Comparison of ENCODE assay signal across 8 cellular contexts in the genomic region with DNA sequence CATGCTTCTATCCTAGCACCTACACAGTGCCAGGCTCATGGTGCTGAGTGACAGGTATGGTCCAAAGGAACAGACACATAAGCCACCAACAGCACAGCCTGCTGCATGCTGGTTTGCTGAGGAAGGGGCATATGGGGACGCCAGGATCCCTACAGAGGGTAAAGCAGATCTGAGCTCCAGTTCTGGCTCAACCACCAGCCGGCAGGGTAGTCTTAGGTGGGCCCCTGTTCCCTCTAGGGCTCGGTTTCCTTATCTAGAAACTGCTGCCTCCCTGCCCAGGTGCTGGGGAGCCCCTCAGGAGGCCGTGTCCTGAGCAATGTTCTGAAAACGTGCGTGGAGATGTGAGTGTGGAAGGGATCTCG. TPM values are rescaled to one million over a fixed set of nuclear protein-coding genes. Genes with fewer than 3 reads are reported as not detected.
DNase-seq lines count a peak whose midpoint lies in the region; FAIRE-seq and TF ChIP-seq lines count a peak whose summit lies in the region.

No MANE protein-coding gene starts in this region.

- H3K27me3 ChIP-seq in BE2C (no peaks in the 10 kb centered on the region), endothelial cell of umbilical vein (ENCODE audit: control insufficient read depth in 2 of 2, insufficient read depth in 2 of 2, low read length in 2 of 2) (no peaks in the 10 kb centered on the region), osteoblast (ENCODE audit: insufficient read depth, low read length) (no peaks in the 10 kb centered on the region), MM.1S (replicated peaks; ENCODE audit: insufficient read depth, low read length) (no peaks in the 10 kb centered on the region)

- H3K4me2 ChIP-seq in endothelial cell of umbilical vein (ENCODE audit: insufficient read depth, low read length): no peak overlapping the region
- peak overlapping the region; percentile 57 for H3K4me2 ChIP-seq in osteoblast (ENCODE audit: insufficient read depth, low read length)
- no peak overlapping the region for H3K4me2 ChIP-seq in MM.1S (ENCODE audit: low read depth, low read length)

- H4K20me1 ChIP-seq in endothelial cell of umbilical vein (replicated peaks; ENCODE audit: control insufficient read depth, extremely low read depth, insufficient read depth, low read length): no peaks in the 10 kb centered on the region
- no peaks in the 10 kb centered on the region for H4K20me1 ChIP-seq in osteoblast (ENCODE audit: insufficient read depth, low read length)
- no peaks in the 10 kb centered on the region for H4K20me1 ChIP-seq in MM.1S (ENCODE audit: insufficient read depth, low read length)

- POLR2A ChIA-PET in RWPE1 (lab: Yijun Ruan, JAX; ENCODE audit: low non-redundant PET): interaction anchor here (0.9 kb wide), 1 partner anchor 14 kb away, joined by 3 read pairs; no protein-coding TSS in a partner anchor
- POLR2A ChIA-PET in endothelial cell of umbilical vein (lab: Charles Lee): interaction anchor here (1.0 to 2.0 kb wide), 7 partner anchors 14 to 133 kb away, joined by 3 to 9 read pairs (median 6); partner anchors contain the start of gene SRSF1

- DNase-seq in BE2C: no peak
- no peak for DNase-seq in RWPE1 (ENCODE audit: low spot score)
- no peak for DNase-seq in endothelial cell of umbilical vein (ENCODE audit: low read depth, low spot score)
- peak; percentile 80 for DNase-seq in osteoblast (ENCODE audit: insufficient read length, low spot score, missing footprints)
- no peak for DNase-seq in pons (ENCODE audit: low spot score)
- DNase-seq in hepatic stellate cell (ENCODE audit: low spot score): no peak
- no peak for DNase-seq in GDM1 (lab: John Stamatoyannopoulos, UW)
- no peak for DNase-seq in MM.1S

- H3K36me3 ChIP-seq in BE2C (no peaks in the 10 kb centered on the region), endothelial cell of umbilical vein (ENCODE audit: control insufficient read depth in 2 of 2, extremely low read depth in 1 of 2, insufficient read depth in 2 of 2, low read length in 2 of 2) (peaks cover 0 to 2% of the 10 kb centered on the region in 2 experiments), osteoblast (ENCODE audit: insufficient read depth, low read length) (peaks cover 36% of the 10 kb centered on the region), MM.1S (replicated peaks; ENCODE audit: insufficient read depth, low read length) (no peaks in the 10 kb centered on the region)

- intact Hi-C loops in endothelial cell of umbilical vein (cut with micrococcal nuclease): no loop called here

- H3K27ac ChIP-seq in RWPE1 (peak overlapping the region; percentile 97), endothelial cell of umbilical vein (ENCODE audit: insufficient read depth, low read depth, low read length) (peak overlapping the region; percentile 82), osteoblast (ENCODE audit: low read depth, low read length) (peak overlapping the region; percentile 97), MM.1S (ENCODE audit: low read length) (no peak overlapping the region)

- H3K9me1 ChIP-seq in endothelial cell of umbilical vein (replicated peaks; ENCODE audit: control insufficient read depth, extremely low read depth, insufficient read depth, low read length): no peaks in the 10 kb centered on the region

- H3K79me2 ChIP-seq in endothelial cell of umbilical vein (ENCODE audit: control insufficient read depth, insufficient read depth, low read length) (no peaks in the 10 kb centered on the region), osteoblast (ENCODE audit: insufficient read depth, low read length) (peaks cover 2% of the 10 kb centered on the region), MM.1S (ENCODE audit: low read length) (no peaks in the 10 kb centered on the region)

- TF ChIP-seq POLR2A in endothelial cell of umbilical vein (IDR thresholded peaks at IDR 0.05; ENCODE audit: low read depth, low read length): no peak

- no peak for FAIRE-seq in endothelial cell of umbilical vein (lab: Jason Lieb, UNC)

- no peaks in the 10 kb centered on the region for H3K9me2 ChIP-seq in MM.1S (replicated peaks; ENCODE audit: insufficient read depth, low read length)

- dilution Hi-C loops in endothelial cell of umbilical vein (cut with MboI; ENCODE audit: extremely low pct_ligation_motif_present, low sequenced_read_pairs): loop anchor here (25.0 kb wide), 1 partner anchor 113 kb away; the partner anchor contains the start of gene VEZF1

- H3K4me1 ChIP-seq in BE2C (peaks cover 18% of the 10 kb centered on the region), endothelial cell of umbilical vein (ENCODE audit: control insufficient read depth, extremely low read depth, insufficient read depth, low read length) (peaks cover 57% of the 10 kb centered on the region), osteoblast (ENCODE audit: insufficient read depth, low read length) (peaks cover 55% of the 10 kb centered on the region), MM.1S (ENCODE audit: low read length) (peaks cover 30% of the 10 kb centered on the region)

- TSS peak; percentile 54 for BruUV-seq in endothelial cell of umbilical vein (replicated peaks; lab: Mats Ljungman, UMichigan)

- H2AFZ ChIP-seq in endothelial cell of umbilical vein (ENCODE audit: low read depth, low read length) (no peak overlapping the region), osteoblast (ENCODE audit: low read length) (peak overlapping the region; percentile 60), MM.1S (ENCODE audit: low read length) (no peak overlapping the region)

- TF ChIP-seq CTCF in BE2C (IDR thresholded peaks at IDR 0.05; ENCODE audit: low read depth, low read length): no peak
- TF ChIP-seq CTCF in RWPE1 (conservative IDR thresholded peaks at IDR 0.05; ENCODE audit: low read depth): no peak
- TF ChIP-seq CTCF in endothelial cell of umbilical vein (IDR thresholded peaks at IDR 0.05; ENCODE audit: extremely low read depth in 1 of 2, insufficient read depth in 1 of 2, low read depth in 1 of 2, low read length in 2 of 2): no peak
- TF ChIP-seq CTCF in osteoblast (IDR thresholded peaks at IDR 0.05; ENCODE audit: extremely low read depth, low read depth, low read length): no peak
- TF ChIP-seq CTCF in MM.1S (IDR thresholded peaks at IDR 0.05; ENCODE audit: low read length): no peak

- H3K9me3 ChIP-seq in BE2C (no peaks in the 10 kb centered on the region), endothelial cell of umbilical vein (replicated peaks; ENCODE audit: control insufficient read depth, insufficient read depth, low read length) (no peaks in the 10 kb centered on the region), osteoblast (ENCODE audit: low read depth, low read length) (no peaks in the 10 kb centered on the region), MM.1S (replicated peaks; ENCODE audit: insufficient read depth, low read length) (no peaks in the 10 kb centered on the region)

- CTCF ChIA-PET in RWPE1 (lab: Yijun Ruan, JAX): interaction anchor here (2.2 kb wide), 1 partner anchor 16 kb away, joined by 14 read pairs; no protein-coding TSS in a partner anchor
- CTCF ChIA-PET in endothelial cell of umbilical vein (lab: Charles Lee): interaction anchor here (0.7 to 11.3 kb wide), 15 partner anchors 16 to 133 kb away, joined by 3 to 202 read pairs (median 11); partner anchors contain the start of genes CUEDC1, MRPS23 and SRSF1

- H3K4me3 ChIP-seq in BE2C (ENCODE audit: low read depth, low read length): peak overlapping the region; percentile 6
- no peak overlapping the region for H3K4me3 ChIP-seq in endothelial cell of umbilical vein (replicated peaks in 1 of 3; ENCODE audit: insufficient read depth in 1 of 3, low read depth in 1 of 3, low read length in 3 of 3)
- peak overlapping the region; percentile 54 for H3K4me3 ChIP-seq in osteoblast (ENCODE audit: insufficient read depth, low read length)
- no peak overlapping the region for H3K4me3 ChIP-seq in MM.1S (ENCODE audit: low read length)

- H3K9ac ChIP-seq in endothelial cell of umbilical vein (replicated peaks; ENCODE audit: extremely low read depth, insufficient read depth, low read length): peak overlapping the region; percentile 47
- H3K9ac ChIP-seq in MM.1S (ENCODE audit: low read length): no peak overlapping the region

- H3F3A ChIP-seq in MM.1S (ENCODE audit: insufficient read depth, low read length): peaks cover 5% of the 10 kb centered on the region; the same call in 1 of the 2 replicates

TF ChIP-seq in endothelial cell of umbilical vein, 7 proteins besides CTCF, POLR2A, EP300 and RAD21:
- TF ChIP-seq MYC (IDR thresholded peaks at IDR 0.05; ENCODE audit: low read depth, low read length): no peak
- TF ChIP-seq EZH2 (IDR thresholded peaks at IDR 0.05; ENCODE audit: borderline replicate concordance, low read depth, low read length, severe bottlenecking): no peak
- TF ChIP-seq GATA2 (IDR thresholded peaks at IDR 0.05; ENCODE audit: insufficient read depth, insufficient read length, low read depth, low read length): no peak
- no peak for TF ChIP-seq FOS (IDR thresholded peaks at IDR 0.05; ENCODE audit: borderline replicate concordance, insufficient read depth, low read length)
- TF ChIP-seq MAX (IDR thresholded peaks at IDR 0.05; ENCODE audit: insufficient read depth, insufficient read length): no peak
- no peak for TF ChIP-seq POLR2AphosphoS5 (IDR thresholded peaks at IDR 0.05; ENCODE audit: insufficient read depth, low read depth, low read length)
- no peak for TF ChIP-seq JUN (IDR thresholded peaks at IDR 0.05; ENCODE audit: borderline replicate concordance, insufficient read depth, insufficient read length, low read depth)

RNA-seq across cellular contexts. Expression of gene MRPS23, which starts 24.2 kb away (rescaled TPM):
- 156 TPM for polyA plus RNA-seq in BE2C (2012; ENCODE audit: insufficient read depth, insufficient read length, low read depth)
- total RNA-seq in endothelial cell of umbilical vein (40.7 and 46.2 TPM in 2 replicates), osteoblast (17.1 and 19.9 TPM in 2 replicates)
- 27.6 and 39.9 TPM in 2 replicates for polyA plus RNA-seq in endothelial cell of umbilical vein
- polyA plus RNA-seq in endothelial cell of umbilical vein (2011; cell fraction: cytosol; rRNA removed): 38.9 and 43.4 TPM in 2 replicates
- 15.4 and 19.7 TPM in 2 replicates for polyA plus RNA-seq in endothelial cell of umbilical vein (2011; cell fraction: nucleus; rRNA removed)
- 66.8 and 74.8 TPM in 2 replicates for polyA plus RNA-seq in endothelial cell of umbilical vein (2012)
- polyA minus RNA-seq in endothelial cell of umbilical vein: 20.5 and 26.0 TPM in 2 replicates
- 16.5 TPM for polyA minus RNA-seq in endothelial cell of umbilical vein (2011; cell fraction: cytosol; rRNA and poly(A)+ RNA removed)
- 3.9 and 4.2 TPM in 2 replicates for polyA minus RNA-seq in endothelial cell of umbilical vein (2011; cell fraction: nucleus; rRNA and poly(A)+ RNA removed)

Comparison
In these comparisons a context has a peak if more than half of its experiments do, and no peak if none do; other contexts are left out.
1. H3K4me3 ChIP-seq: peak in BE2C (single experiment) and osteoblast (single experiment); none in endothelial cell of umbilical vein (0 of 3) and MM.1S (single experiment).